In genomic region chr20:58718729-58719128, GRCh38 we compare ENCODE assay signal across 19 cellular contexts. TPM values are rescaled to one million over a fixed set of nuclear protein-coding genes. Genes with fewer than 3 reads are reported as not detected.
DNase-seq lines count a peak whose midpoint lies in the region; ATAC-seq and TF ChIP-seq lines count a peak whose summit lies in the region.
"Had no signal": no experiment of that assay in that cellular context is flagged by ENCODE, and none has a peak within 500 bp of the region (broad histone marks: within the 10 kb centered on the region; RNA-seq: fewer than 3 reads in every experiment).

No MANE protein-coding gene starts in this region.

- TF ChIP-seq CTCF in C4-2B (conservative IDR thresholded peaks at IDR 0.05) (no peak), activated B cell treated with CpG ODN at 0.5 μM for 24 hours (IDR thresholded peaks at IDR 0.05) (no peak), lung (IDR thresholded peaks at IDR 0.05; ENCODE audit: control extremely low read depth, extremely low read depth) (no peak)

- H3K9me3 Mint-ChIP-seq in activated B cell treated with CpG ODN at 0.5 μM for 24 hours: no peaks in the 10 kb centered on the region
- H3K9me3 Mint-ChIP-seq: stimulated activated naive CD8-positive, alpha-beta T cell treated with anti-CD3 and anti-CD28 coated beads, Interleukin-15, amount 100 ng/mL, for 72 hours had no signal

- WGBS in lung, 2 donors: 83 to 93% methylated on average over 10 of the region's 10 CpGs

- ATAC-seq in activated B cell treated with CpG ODN at 0.5 μM for 24 hours (ENCODE audit: low read depth) (no peak), lung (ENCODE audit: insufficient read depth, low FRiP score) (no peak), HG03039 (IDR thresholded peaks at IDR 0.05; ENCODE audit: unreplicated experiment) (no peak)
- ATAC-seq: left colon; stimulated activated naive CD8-positive, alpha-beta T cell treated with anti-CD3 and anti-CD28 coated beads, Interleukin-15, amount 100 ng/mL, for 72 hours had no signal

- H3K27ac ChIP-seq in C4-2B (peak overlapping the region; percentile 57; the same call in 1 of the 2 replicates), lung (ENCODE audit: low read depth in 1 of 2, low read length in 1 of 2) (no peak overlapping the region)
- H3K27ac ChIP-seq: KMS-11 had no signal

- H3K9me3 ChIP-seq in lung (ENCODE audit: control insufficient read depth in 2 of 2, insufficient read depth in 1 of 2, low read length in 1 of 2): peaks cover 0 to 3% of the 10 kb centered on the region in 2 donors

- H3K4me3 Mint-ChIP-seq in activated B cell treated with CpG ODN at 0.5 μM for 24 hours: no peak overlapping the region
- H3K4me3 Mint-ChIP-seq: nephron; stimulated activated naive CD8-positive, alpha-beta T cell treated with anti-CD3 and anti-CD28 coated beads, Interleukin-15, amount 100 ng/mL, for 72 hours had no signal

- CTCF ChIA-PET in activated B cell treated with CpG ODN at 0.5 μM for 24 hours (lab: Charles Lee): no interaction called here

- H3K27ac Mint-ChIP-seq in activated B cell treated with CpG ODN at 0.5 μM for 24 hours: no peak overlapping the region
- H3K27ac Mint-ChIP-seq: nephron, progenitor cell of endocrine pancreas had no signal

- H3K36me3 Mint-ChIP-seq in activated B cell treated with CpG ODN at 0.5 μM for 24 hours (ENCODE audit: low read depth): no peaks in the 10 kb centered on the region

- intact Hi-C loops in activated B cell treated with CpG ODN at 0.5 μM for 24 hours (cut with micrococcal nuclease): no loop called here

- no peak overlapping the region for H3K4me3 ChIP-seq in lung

- DNase-seq in AG20443 (ENCODE audit: low spot score): peak; percentile 5
- DNase-seq in activated B cell treated with CpG ODN at 0.5 μM for 24 hours: peak; percentile 6
- DNase-seq in lung (ENCODE audit: low spot score): peak; percentile 18
- DNase-seq in globus pallidus (ENCODE audit: low spot score): no peak
- no peak for DNase-seq in UCSD-AML1 (lab: John Stamatoyannopoulos, UW; ENCODE audit: unreplicated experiment)
- DNase-seq: activated naive CD4-positive, alpha-beta T cell; AML-193; central memory CD4-positive, alpha-beta T cell; DMS79 treated with DMSO at 0.1 percent for 48 hours; effector CD4-positive, alpha-beta T cell; NCI-H2029; T1000 had no signal

- H3K4me1 ChIP-seq in lung (ENCODE audit: control insufficient read depth in 2 of 2, insufficient read depth in 2 of 2, low read length in 2 of 2): no peaks in the 10 kb centered on the region

- POLR2A ChIA-PET in activated B cell treated with CpG ODN at 0.5 μM for 24 hours (lab: Charles Lee): no interaction called here

- peaks cover 0 to 3% of the 10 kb centered on the region in 2 donors for H3K36me3 ChIP-seq in lung (ENCODE audit: control insufficient read depth in 2 of 2, insufficient read depth in 2 of 2, low read length in 2 of 2)

- H3K4me1 Mint-ChIP-seq in activated B cell treated with CpG ODN at 0.5 μM for 24 hours: no peaks in the 10 kb centered on the region
- H3K4me1 Mint-ChIP-seq: stimulated activated naive CD8-positive, alpha-beta T cell treated with anti-CD3 and anti-CD28 coated beads, Interleukin-15, amount 100 ng/mL, for 72 hours had no signal

- peaks cover 24% of the 10 kb centered on the region for H3K27me3 Mint-ChIP-seq in activated B cell treated with CpG ODN at 0.5 μM for 24 hours

- H3K27me3 ChIP-seq in lung (ENCODE audit: control insufficient read depth, insufficient read depth): no peaks in the 10 kb centered on the region

RNA-seq across cellular contexts. Expression of gene NPEPL1, which starts 26.1 kb away (rescaled TPM):
- total RNA-seq in activated B cell treated with CpG ODN at 0.5 μM for 24 hours (18.7 and 21.5 TPM in 2 replicates), lung (10 to 100 TPM; 24.3 to 46.2 TPM)
- polyA plus RNA-seq in lung: 10 to 100 TPM; 36.4 to 46.0 TPM

Comparison
In these comparisons a context has a peak if more than half of its experiments do, and no peak if none do; other contexts are left out.
1. DNase-seq: peak in AG20443 (single experiment), activated B cell treated with CpG ODN at 0.5 μM for 24 hours (single experiment) and lung (single experiment); none in globus pallidus (single experiment) and UCSD-AML1 (single experiment).